In the genomic region with DNA sequence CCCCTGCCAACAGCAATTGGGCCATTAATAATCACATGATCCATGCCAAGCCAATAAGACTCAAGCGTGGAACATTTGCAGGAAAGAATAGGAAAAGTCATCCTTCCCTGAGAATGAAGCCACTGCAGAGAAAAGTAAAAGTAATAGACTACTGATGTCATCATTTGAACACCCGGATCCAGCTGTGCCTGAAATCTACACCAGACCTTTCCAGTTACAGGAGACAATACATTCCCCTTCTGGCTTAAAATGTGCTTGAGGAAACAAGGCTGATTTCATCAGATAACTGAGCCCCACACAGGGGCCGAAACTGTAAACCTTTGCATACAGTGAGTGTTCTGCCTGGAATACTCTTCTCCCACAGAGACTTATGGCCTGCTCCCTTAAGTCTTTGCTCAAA, we compare ENCODE assay signal across 22 cellular contexts.
"Had no signal": no experiment of that assay in that cellular context is flagged by ENCODE, and none has a peak within 500 bp of the region (broad histone marks: within the 10 kb centered on the region; RNA-seq: fewer than 3 reads in every experiment).

No MANE protein-coding gene starts in this region.

- H3K9me3 Mint-ChIP-seq: activated CD4-positive, alpha-beta memory T cell treated with anti-CD3 and anti-CD28 coated beads for 36 hours; activated CD4-positive, alpha-beta T cell treated with anti-CD3 and anti-CD28 coated beads, Interleukin-2, amount 10 ng/mL, durations not matched to agents 24 days and 14 days; activated naive CD4-positive, alpha-beta T cell treated with anti-CD3 and anti-CD28 coated beads for 36 hours; activated naive CD8-positive, alpha-beta T cell treated with anti-CD3 and anti-CD28 coated beads for 36 hours; activated T-helper 1 cell treated with anti-CD3 and anti-CD28 coated beads, Interleukin-12 subunit alpha, Interleukin-12 subunit beta, Interleukin-2, Interleukin-4 antibody, amounts not matched to agents 30 ng/mL and 10 ng/mL and 1 ng/mL, durations not matched to agents 14 hours and 24 hours and 36 hours; nephron had no signal

- ATAC-seq: activated CD4-positive, CD25-positive, alpha-beta regulatory T cell treated with anti-CD3 and anti-CD28 coated beads, Interleukin-2, amount 50 U/mL, for 24 hours; foreskin keratinocyte; left lobe of liver; right cardiac atrium had no signal

- H3K27ac ChIP-seq: foreskin keratinocyte, heart right ventricle, suprapubic skin, tibial nerve, VCaP had no signal

- H3K4me1 Mint-ChIP-seq: activated CD4-positive, alpha-beta T cell treated with anti-CD3 and anti-CD28 coated beads, Interleukin-2, amount 10 ng/mL, durations not matched to agents 24 days and 14 days had no signal

- H3K4me3 Mint-ChIP-seq: activated CD4-positive, alpha-beta memory T cell treated with anti-CD3 and anti-CD28 coated beads for 36 hours; activated CD4-positive, alpha-beta T cell treated with anti-CD3 and anti-CD28 coated beads, Interleukin-2, amount 10 ng/mL, durations not matched to agents 24 days and 14 days; activated naive CD4-positive, alpha-beta T cell treated with anti-CD3 and anti-CD28 coated beads for 36 hours; activated naive CD8-positive, alpha-beta T cell treated with anti-CD3 and anti-CD28 coated beads for 36 hours; activated T-helper 1 cell treated with anti-CD3 and anti-CD28 coated beads, Interleukin-12 subunit alpha, Interleukin-12 subunit beta, Interleukin-2, Interleukin-4 antibody, amounts not matched to agents 30 ng/mL and 10 ng/mL and 1 ng/mL, durations not matched to agents 14 hours and 24 hours and 36 hours; nephron had no signal

- H3K4me3 ChIP-seq: heart right ventricle, lung, suprapubic skin, tibial nerve had no signal

- H3K4me1 ChIP-seq: tibial nerve had no signal

- H3K36me3 ChIP-seq: heart right ventricle, suprapubic skin, tibial nerve had no signal

- H3K27me3 Mint-ChIP-seq: activated CD4-positive, alpha-beta T cell treated with anti-CD3 and anti-CD28 coated beads, Interleukin-2, amount 10 ng/mL, durations not matched to agents 24 days and 14 days had no signal

- H3K36me3 Mint-ChIP-seq: activated CD4-positive, alpha-beta memory T cell treated with anti-CD3 and anti-CD28 coated beads for 36 hours; activated naive CD8-positive, alpha-beta T cell treated with anti-CD3 and anti-CD28 coated beads for 36 hours had no signal

- DNase-seq: activated CD4-positive, alpha-beta memory T cell treated with anti-CD3 and anti-CD28 coated beads for 36 hours; activated CD4-positive, alpha-beta T cell treated with anti-CD3 and anti-CD28 coated beads, Interleukin-2, amount 10 ng/mL, durations not matched to agents 24 days and 14 days; activated CD8-positive, alpha-beta memory T cell treated with anti-CD3 and anti-CD28 coated beads, Interleukin-2, amount 50 U/mL, for 4 hours; activated effector memory CD4-positive, alpha-beta T cell treated with anti-CD3 and anti-CD28 coated beads, Interleukin-2, amount 50 U/mL, for 16 hours; activated naive CD4-positive, alpha-beta T cell treated with anti-CD3 and anti-CD28 coated beads for 36 hours; activated naive CD8-positive, alpha-beta T cell treated with anti-CD3 and anti-CD28 coated beads for 36 hours; activated T-cell treated with anti-CD3 and anti-CD28 coated beads, Interleukin-2, amount 50 U/mL, for 1 hour; central memory CD4-positive, alpha-beta T cell; foreskin keratinocyte; heart right ventricle; kidney glomerular epithelial cell; right cardiac atrium; stimulated activated CD4-positive, alpha-beta T cell treated with anti-CD3 and anti-CD28 coated beads, Interleukin-15, amount 100 ng/mL, for 24 hours; stimulated activated naive CD4-positive, alpha-beta T cell had no signal

- H3K27ac Mint-ChIP-seq: activated CD4-positive, alpha-beta memory T cell treated with anti-CD3 and anti-CD28 coated beads for 36 hours; activated CD4-positive, alpha-beta T cell treated with anti-CD3 and anti-CD28 coated beads, Interleukin-2, amount 10 ng/mL, durations not matched to agents 24 days and 14 days; activated naive CD4-positive, alpha-beta T cell treated with anti-CD3 and anti-CD28 coated beads for 36 hours; activated naive CD8-positive, alpha-beta T cell treated with anti-CD3 and anti-CD28 coated beads for 36 hours; activated T-helper 1 cell treated with anti-CD3 and anti-CD28 coated beads, Interleukin-12 subunit alpha, Interleukin-12 subunit beta, Interleukin-2, Interleukin-4 antibody, amounts not matched to agents 30 ng/mL and 10 ng/mL and 1 ng/mL, durations not matched to agents 14 hours and 24 hours and 36 hours had no signal

- H3K9me3 ChIP-seq: heart right ventricle, suprapubic skin, tibial nerve had no signal

- H3K27me3 ChIP-seq: foreskin keratinocyte had no signal
